25 cellular contexts compared by ENCODE assay signal in the genomic region with DNA sequence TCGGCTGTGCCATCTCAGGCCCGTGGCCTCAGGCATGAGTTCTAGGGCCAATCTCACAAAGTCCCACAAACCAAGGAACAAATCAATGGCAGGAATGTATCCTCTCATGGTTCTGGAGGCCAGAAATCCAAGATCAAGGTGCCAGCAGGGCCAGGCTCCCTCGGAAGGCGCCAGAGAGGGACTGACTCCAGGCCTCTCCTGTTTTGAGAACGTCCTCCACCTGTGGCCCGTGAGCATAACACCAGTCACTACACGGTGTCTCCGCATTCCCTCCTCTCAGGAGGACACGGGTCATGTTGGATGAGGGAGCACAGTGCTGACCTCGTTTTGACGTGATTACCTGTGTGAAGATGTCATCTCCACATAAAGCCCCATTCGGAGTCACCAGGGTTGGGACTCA. TPM values are rescaled to one million over a fixed set of nuclear protein-coding genes. Genes with fewer than 3 reads are reported as not detected.
A peak's percentile ranks its signal among the peaks of the same experiment; 100 is the strongest.
DNase-seq lines count a peak whose midpoint lies in the region; ATAC-seq and TF ChIP-seq lines count a peak whose summit lies in the region.
"Had no signal": no experiment of that assay in that cellular context is flagged by ENCODE, and none has a peak within 500 bp of the region (broad histone marks: within the 10 kb centered on the region; RNA-seq: fewer than 3 reads in every experiment).

No MANE protein-coding gene starts in this region.

- 88 to 92% methylated on average over 12 of the region's 12 CpGs for WGBS in aorta, 2 donors

- H3K27ac ChIP-seq in VCaP (peak overlapping the region; percentile 45), aorta (ENCODE audit: low read depth in 1 of 2, low read length in 2 of 2) (no peak overlapping the region)
- H3K27ac ChIP-seq: BLaER1 had no signal

- no peaks in the 10 kb centered on the region for H3K36me3 ChIP-seq in aorta (ENCODE audit: control insufficient read depth in 1 of 2, insufficient read depth in 2 of 2, low read length in 1 of 2)
- H3K36me3 ChIP-seq: BE2C, BLaER1 had no signal

- intact Hi-C loops in aorta (cut with DNase I), result no loop called here

- DNase-seq in glutamatergic neuron (no peak), aorta (peak; percentile 21 to 56), NCI-H146 treated with DMSO at 0.1 percent for 48 hours (lab: John Stamatoyannopoulos, UW; ENCODE audit: unreplicated experiment) (no peak), mucosa of gallbladder (ENCODE audit: low spot score) (no peak)
- DNase-seq: 8988T; ACHN; BE2C; C1 segment of cervical spinal cord; CD4-positive, alpha-beta memory T cell; CD4-positive, CD25-positive, alpha-beta regulatory T cell; CD8-positive, alpha-beta memory T cell; COR-L47; DMS 273 treated with DMSO at 0.1 percent for 48 hours; DMS153; DMS53; DMS79; DND-41; EL; GDM1 had no signal

- H3K27ac Mint-ChIP-seq in glutamatergic neuron (ENCODE audit: unreplicated experiment), result peak overlapping the region; percentile 34
- H3K27ac Mint-ChIP-seq: CD14-positive monocyte; CD4-positive, alpha-beta memory T cell; CD4-positive, CD25-positive, alpha-beta regulatory T cell; CD8-positive, alpha-beta memory T cell had no signal

- H3K4me3 Mint-ChIP-seq in glutamatergic neuron (ENCODE audit: unreplicated experiment), result no peak overlapping the region
- H3K4me3 Mint-ChIP-seq: CD14-positive monocyte; CD4-positive, alpha-beta memory T cell; CD4-positive, CD25-positive, alpha-beta regulatory T cell; CD8-positive, alpha-beta memory T cell had no signal

- peaks cover 1% of the 10 kb centered on the region for H3K9me3 ChIP-seq in aorta (ENCODE audit: control insufficient read depth, low read length)
- H3K9me3 ChIP-seq: BE2C, BLaER1 had no signal

- no peak for TF ChIP-seq CTCF in VCaP (conservative IDR thresholded peaks at IDR 0.05)
- TF ChIP-seq CTCF in glutamatergic neuron (IDR thresholded peaks at IDR 0.05; ENCODE audit: partially characterized antibody, unreplicated experiment), result no peak

- peaks cover 2% of the 10 kb centered on the region for H3K27me3 Mint-ChIP-seq in glutamatergic neuron (ENCODE audit: unreplicated experiment)

- peaks cover 15% of the 10 kb centered on the region for H3K9me3 Mint-ChIP-seq in glutamatergic neuron (ENCODE audit: unreplicated experiment)

- no peaks in the 10 kb centered on the region for H3K27me3 ChIP-seq in aorta (ENCODE audit: control insufficient read depth in 1 of 2, insufficient read depth in 2 of 2, low read length in 1 of 2)
- H3K27me3 ChIP-seq: BE2C, BLaER1 had no signal

- H3K4me1 Mint-ChIP-seq in glutamatergic neuron (ENCODE audit: low read depth, unreplicated experiment), result peaks cover 18% of the 10 kb centered on the region
- H3K4me1 Mint-ChIP-seq: CD14-positive monocyte; CD4-positive, alpha-beta memory T cell; CD4-positive, CD25-positive, alpha-beta regulatory T cell; CD8-positive, alpha-beta memory T cell had no signal

- H3K4me3 ChIP-seq in aorta (ENCODE audit: low read length in 2 of 2), result no peak overlapping the region
- H3K4me3 ChIP-seq: BLaER1, GM12878 had no signal

- no peak for ATAC-seq in aorta (ENCODE audit: low FRiP score)
- ATAC-seq: GM12878 had no signal

- peaks cover 27% of the 10 kb centered on the region for H3K36me3 Mint-ChIP-seq in glutamatergic neuron (ENCODE audit: unreplicated experiment)
- H3K36me3 Mint-ChIP-seq: CD14-positive monocyte; CD4-positive, alpha-beta memory T cell; CD4-positive, CD25-positive, alpha-beta regulatory T cell; CD8-positive, alpha-beta memory T cell had no signal

- no peaks in the 10 kb centered on the region for H3K4me1 ChIP-seq in aorta (ENCODE audit: control insufficient read depth in 1 of 2, insufficient read depth in 2 of 2, low read length in 2 of 2)
- H3K4me1 ChIP-seq: BE2C had no signal

RNA-seq across cellular contexts. Expression of gene SMOC2, which starts 45.0 kb away (rescaled TPM):
- total RNA-seq in glutamatergic neuron (ENCODE audit: unreplicated experiment) (0.44 TPM), aorta (100 to 1,000 TPM; 203 to 369 TPM), mucosa of gallbladder (213 TPM)
- 100 to 1,000 TPM; 228 to 303 TPM for polyA plus RNA-seq in aorta
- total RNA-seq: CD4-positive, alpha-beta memory T cell; CD4-positive, CD25-positive, alpha-beta regulatory T cell; CD8-positive, alpha-beta memory T cell; Daoy had no signal
- polyA plus RNA-seq: AG04450; CD14-positive monocyte; CD4-positive, alpha-beta memory T cell; CD4-positive, CD25-positive, alpha-beta regulatory T cell; CD8-positive, alpha-beta memory T cell had no signal

Comparison
In these comparisons a context has a peak if more than half of its experiments do, and no peak if none do; other contexts are left out.
1. DNase-seq: peak in aorta (2 of 2); none in glutamatergic neuron (single experiment), NCI-H146 treated with DMSO at 0.1 percent for 48 hours (single experiment) and mucosa of gallbladder (single experiment).
2. RNA of gene SMOC2, which starts 45.0 kb away (total RNA-seq): 203 to 369 TPM in aorta and 213 TPM in mucosa of gallbladder (single experiment); 0.44 TPM in glutamatergic neuron (single experiment); every median in the first group is over 100 times any median in the second.